8 cellular contexts compared by ENCODE assay signal in the genomic region with DNA sequence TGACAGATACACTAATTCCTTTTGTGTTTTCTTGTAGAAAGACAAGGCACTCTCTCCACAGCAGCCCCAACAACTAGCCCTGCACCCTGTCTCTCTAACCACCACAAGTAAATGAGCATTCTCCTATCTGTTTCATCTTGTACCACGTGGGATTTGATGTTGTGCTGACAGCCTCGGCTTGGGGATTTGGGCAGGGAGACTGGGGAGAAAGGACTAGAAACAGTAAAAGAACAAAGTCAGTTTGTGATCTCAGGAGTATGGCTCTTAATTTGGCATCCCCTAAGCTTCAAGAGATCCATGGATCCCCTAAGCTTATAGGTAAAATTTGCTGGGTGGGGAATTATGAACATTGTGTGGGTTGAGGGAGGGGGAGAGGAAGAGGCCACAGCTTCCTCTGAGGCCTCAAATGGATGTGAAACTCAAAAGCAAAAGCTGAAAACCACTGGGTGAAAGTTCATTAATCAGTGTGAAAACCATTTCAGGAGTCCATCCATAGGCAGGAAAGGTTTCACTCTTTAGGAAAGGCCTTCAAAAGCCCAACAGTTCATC. TPM values are rescaled to one million over a fixed set of nuclear protein-coding genes. Genes with fewer than 3 reads are reported as not detected.
DNase-seq lines count a peak whose midpoint lies in the region; ATAC-seq, FAIRE-seq and TF ChIP-seq lines count a peak whose summit lies in the region.

No MANE protein-coding gene starts in this region.

- H3K27me3 ChIP-seq in small intestine (ENCODE audit: control insufficient read depth in 2 of 2, insufficient read depth in 2 of 2, low read length in 2 of 2): no peaks in the 10 kb centered on the region

- peaks cover 5% of the 10 kb centered on the region for H3K36me3 Mint-ChIP-seq in mesothelial cell of epicardium

- H3K4me1 ChIP-seq in small intestine (ENCODE audit: control insufficient read depth in 2 of 2, insufficient read depth in 1 of 2, low read depth in 1 of 2, low read length in 1 of 2): peaks cover 2 to 6% of the 10 kb centered on the region in 2 donors

- intact Hi-C loops in sciatic nerve (cut with DNase I): no loop called here

- peaks cover 5% of the 10 kb centered on the region for H3K4me1 Mint-ChIP-seq in mesothelial cell of epicardium

- 45 to 66% (median 49%) methylated on average over 2 of the region's 2 CpGs for WGBS in small intestine, 3 donors

- TF ChIP-seq CTCF in mesothelial cell of epicardium (IDR thresholded peaks at IDR 0.05; ENCODE audit: unreplicated experiment): no peak

- ATAC-seq in GM19043 (IDR thresholded peaks at IDR 0.05; ENCODE audit: low read depth, unreplicated experiment): peak; percentile 55
- ATAC-seq in HG03045 (IDR thresholded peaks at IDR 0.05; ENCODE audit: unreplicated experiment): peak; percentile 55
- ATAC-seq in sciatic nerve: no peak

- FAIRE-seq in small intestine (lab: Jason Lieb, UNC): no peak

- peak; percentile 29 for DNase-seq in UCSD-AML1 (lab: John Stamatoyannopoulos, UW; ENCODE audit: unreplicated experiment)
- DNase-seq in small intestine: peak; percentile 29
- no peak for DNase-seq in sciatic nerve (ENCODE audit: low spot score)
- no peak for DNase-seq in mesothelial cell of epicardium (ENCODE audit: low spot score in 2 of 2, unreplicated experiment in 2 of 2)
- no peak for DNase-seq in anterior cingulate cortex (lab: John Stamatoyannopoulos, UW)
- no peak for DNase-seq in DMS79 (lab: John Stamatoyannopoulos, UW)

- H3K9me3 Mint-ChIP-seq in mesothelial cell of epicardium: no peaks in the 10 kb centered on the region

- peak overlapping the region in 1 of 2 donors; percentile 33 for H3K27ac ChIP-seq in small intestine (ENCODE audit: low read depth in 1 of 2, low read length in 1 of 2)

- no peak overlapping the region for H3K4me3 Mint-ChIP-seq in mesothelial cell of epicardium

- H3K27ac Mint-ChIP-seq in mesothelial cell of epicardium: no peak overlapping the region

- H3K36me3 ChIP-seq in small intestine (ENCODE audit: control insufficient read depth in 2 of 2, insufficient read depth in 2 of 2, low read length in 2 of 2): no peaks in the 10 kb centered on the region

- H3K9me3 ChIP-seq in small intestine (ENCODE audit: control insufficient read depth, low read depth): no peaks in the 10 kb centered on the region

- H3K27me3 Mint-ChIP-seq in mesothelial cell of epicardium (ENCODE audit: low read depth): no peaks in the 10 kb centered on the region

- H3K4me3 ChIP-seq in small intestine (ENCODE audit: low read depth in 1 of 2, low read length in 2 of 2): no peak overlapping the region

RNA-seq across cellular contexts. Expression of gene C1orf162, which starts 3.1 kb away (rescaled TPM):
- 10 to 100 TPM; 10.3 to 27.2 (median 14.1) TPM for polyA plus RNA-seq in small intestine
- total RNA-seq in sciatic nerve (15.9 TPM), mesothelial cell of epicardium (0.72 to 1.1 TPM (median 0.83 TPM) in 3 replicates)

RNA-seq across cellular contexts. Expression of gene ADORA3, which starts 26.6 kb away (rescaled TPM):
- 1 to 10 TPM; 2.5 to 4.6 (median 4.4) TPM for polyA plus RNA-seq in small intestine
- total RNA-seq in sciatic nerve (3.8 TPM), mesothelial cell of epicardium (not detected in 3 replicates)

RNA-seq across cellular contexts. Expression of gene TMIGD3, which starts 26.6 kb away (rescaled TPM):
- polyA plus RNA-seq in small intestine: 1 to 10 TPM; 2.0 to 6.2 (median 2.7) TPM
- 1.2 TPM for total RNA-seq in sciatic nerve
- not detected in 3 replicates for total RNA-seq in mesothelial cell of epicardium

RNA-seq across cellular contexts. Expression of gene ATP5PB, which starts 27.6 kb away (rescaled TPM):
- 100 to 1,000 TPM; 502 to 589 (median 515) TPM for polyA plus RNA-seq in small intestine
- total RNA-seq in sciatic nerve (112 TPM), mesothelial cell of epicardium (155 to 162 TPM (median 156 TPM) in 3 replicates)

RNA-seq across cellular contexts. Expression of gene WDR77, which starts 27.8 kb away (rescaled TPM):
- 10 to 100 TPM; 11.0 to 29.3 (median 14.1) TPM for polyA plus RNA-seq in small intestine
- 16.4 TPM for total RNA-seq in sciatic nerve
- 29.1 to 32.6 TPM (median 32.6 TPM) in 3 replicates for total RNA-seq in mesothelial cell of epicardium

Comparison
In these comparisons a context has a peak if more than half of its experiments do, and no peak if none do; other contexts are left out.
1. DNase-seq: peak in UCSD-AML1 (single experiment) and small intestine (single experiment); none in sciatic nerve (single experiment), mesothelial cell of epicardium (0 of 2), anterior cingulate cortex (0 of 58) and DMS79 (single experiment).